Comparison of ENCODE assay signal across 8 cellular contexts in the genomic region with DNA sequence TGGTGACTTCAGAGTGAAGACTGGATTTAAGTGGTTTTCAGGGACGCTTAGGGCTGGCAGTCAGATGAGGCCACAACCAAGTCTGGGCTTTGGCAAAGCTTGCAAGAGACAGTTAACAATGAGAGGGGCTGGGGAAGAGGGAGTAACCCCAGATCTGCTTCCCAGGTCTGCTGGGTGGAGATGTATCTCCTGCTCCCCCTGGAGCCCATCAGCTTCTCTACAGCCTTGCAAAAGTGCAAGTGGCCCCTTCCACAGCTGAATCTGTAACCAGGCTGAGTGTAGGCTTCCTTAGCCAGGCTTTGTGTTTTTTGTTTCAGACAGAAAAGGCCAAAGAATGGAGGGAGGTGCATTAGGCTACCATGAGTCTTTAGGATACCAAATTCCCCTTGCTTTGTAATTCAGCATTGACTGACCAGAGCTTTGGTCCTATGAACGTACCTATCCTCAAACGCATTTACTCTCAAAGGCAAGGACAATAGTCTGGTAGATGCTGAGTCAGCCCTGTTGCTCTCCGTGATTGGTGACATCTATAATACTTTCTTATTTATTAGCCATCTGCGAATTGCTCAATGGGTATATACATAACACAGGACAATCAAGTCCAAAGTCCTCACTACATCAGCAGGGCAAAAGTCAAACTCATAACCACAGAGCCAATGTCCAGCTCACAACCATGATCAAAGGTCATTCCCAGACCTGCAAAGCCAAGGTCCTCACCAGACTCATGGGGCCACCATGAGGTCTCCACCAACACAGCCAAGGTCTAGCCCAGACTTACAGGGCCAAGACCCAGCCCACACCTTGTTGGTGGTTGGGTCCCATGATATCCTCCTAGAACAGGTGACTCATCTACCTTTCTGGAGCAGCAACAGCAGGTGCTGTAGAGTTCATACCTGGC.
DNase-seq lines count a peak whose midpoint lies in the region; ATAC-seq and TF ChIP-seq lines count a peak whose summit lies in the region.

No MANE protein-coding gene starts in this region.

- no peaks in the 10 kb centered on the region for H3K4me1 ChIP-seq in DOHH2 (ENCODE audit: control insufficient read depth, low read length)

- TF ChIP-seq RAD21 in Ishikawa (IDR thresholded peaks at IDR 0.05; ENCODE audit: low read depth), result peak; percentile 58

- no peaks in the 10 kb centered on the region for H4K20me1 ChIP-seq in DOHH2 (ENCODE audit: control insufficient read depth, insufficient read depth, low read depth, low read length)

- no peaks in the 10 kb centered on the region for H3K9me2 ChIP-seq in DOHH2 (replicated peaks; ENCODE audit: control insufficient read depth, low read length)

- H3K4me3 ChIP-seq in DOHH2 (ENCODE audit: low read length), result no peak overlapping the region

- H3K9me3 ChIP-seq in DOHH2 (ENCODE audit: control insufficient read depth, insufficient read depth, low read length), result no peaks in the 10 kb centered on the region

- H3K4me2 ChIP-seq in DOHH2 (ENCODE audit: low read length), result no peak overlapping the region

- peak; percentile 48 for DNase-seq in activated CD8-positive, alpha-beta memory T cell treated with anti-CD3 and anti-CD28 coated beads, Interleukin-2, amount 50 U/mL, for 48 hours
- DNase-seq in kidney glomerular epithelial cell (lab: John Stamatoyannopoulos, UW) (peak; percentile 3), NK-92 (lab: John Stamatoyannopoulos, UW; ENCODE audit: unreplicated experiment) (no peak), OCI-M2 (lab: John Stamatoyannopoulos, UW; ENCODE audit: unreplicated experiment) (no peak)

- H3F3A ChIP-seq in DOHH2 (ENCODE audit: control insufficient read depth, insufficient read depth), result no peaks in the 10 kb centered on the region

- no peaks in the 10 kb centered on the region for H3K36me3 ChIP-seq in DOHH2 (ENCODE audit: control insufficient read depth, low read length)

- peaks cover 4% of the 10 kb centered on the region; the same call in 1 of the 2 replicates for H3K27me3 ChIP-seq in DOHH2 (ENCODE audit: control insufficient read depth, low read length)

- no peaks in the 10 kb centered on the region for H3K79me2 ChIP-seq in DOHH2 (ENCODE audit: control insufficient read depth, low read length)

- peak; percentile 54 for TF ChIP-seq CTCF in DOHH2 (IDR thresholded peaks at IDR 0.05; ENCODE audit: low read depth, low read length, poor library complexity, severe bottlenecking)

- ATAC-seq in HG03159 (IDR thresholded peaks at IDR 0.05; ENCODE audit: unreplicated experiment), result no peak
- no peak for ATAC-seq in GM21786 (IDR thresholded peaks at IDR 0.05; ENCODE audit: unreplicated experiment)

- no peak for TF ChIP-seq EP300 in Ishikawa (IDR thresholded peaks at IDR 0.05; ENCODE audit: borderline replicate concordance)

- H3K27ac ChIP-seq in DOHH2 (ENCODE audit: low read depth, low read length), result no peak overlapping the region

TF ChIP-seq in Ishikawa, 13 proteins besides CTCF, POLR2A, EP300 and RAD21:
- TF ChIP-seq ZBTB7A (IDR thresholded peaks at IDR 0.05; ENCODE audit: low read depth) (no peak), YY1 (IDR thresholded peaks at IDR 0.05; ENCODE audit: low read depth) (no peak), NFIC (IDR thresholded peaks at IDR 0.05) (no peak), TCF12 (IDR thresholded peaks at IDR 0.05; ENCODE audit: low read depth) (no peak), CREB1 (IDR thresholded peaks at IDR 0.05; ENCODE audit: low read depth) (no peak), CEBPB (IDR thresholded peaks at IDR 0.05) (no peak), TEAD4 (IDR thresholded peaks at IDR 0.05) (no peak), TAF1 (IDR thresholded peaks at IDR 0.05; ENCODE audit: low read depth) (no peak), EGR1 (IDR thresholded peaks at IDR 0.05) (no peak), FOXM1 (IDR thresholded peaks at IDR 0.05; ENCODE audit: borderline replicate concordance, low read depth) (no peak)
- TF ChIP-seq, protein P1, sequence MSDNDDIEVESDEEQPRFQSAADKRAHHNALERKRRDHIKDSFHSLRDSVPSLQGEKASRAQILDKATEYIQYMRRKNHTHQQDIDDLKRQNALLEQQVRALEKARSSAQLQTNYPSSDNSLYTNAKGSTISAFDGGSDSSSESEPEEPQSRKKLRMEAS (IDR thresholded peaks at IDR 0.05), result no peak
- TF ChIP-seq, protein P2, sequence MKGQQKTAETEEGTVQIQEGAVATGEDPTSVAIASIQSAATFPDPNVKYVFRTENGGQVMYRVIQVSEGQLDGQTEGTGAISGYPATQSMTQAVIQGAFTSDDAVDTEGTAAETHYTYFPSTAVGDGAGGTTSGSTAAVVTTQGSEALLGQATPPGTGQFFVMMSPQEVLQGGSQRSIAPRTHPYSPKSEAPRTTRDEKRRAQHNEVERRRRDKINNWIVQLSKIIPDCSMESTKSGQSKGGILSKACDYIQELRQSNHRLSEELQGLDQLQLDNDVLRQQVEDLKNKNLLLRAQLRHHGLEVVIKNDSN (IDR thresholded peaks at IDR 0.05), result no peak
- TF ChIP-seq, protein P3, sequence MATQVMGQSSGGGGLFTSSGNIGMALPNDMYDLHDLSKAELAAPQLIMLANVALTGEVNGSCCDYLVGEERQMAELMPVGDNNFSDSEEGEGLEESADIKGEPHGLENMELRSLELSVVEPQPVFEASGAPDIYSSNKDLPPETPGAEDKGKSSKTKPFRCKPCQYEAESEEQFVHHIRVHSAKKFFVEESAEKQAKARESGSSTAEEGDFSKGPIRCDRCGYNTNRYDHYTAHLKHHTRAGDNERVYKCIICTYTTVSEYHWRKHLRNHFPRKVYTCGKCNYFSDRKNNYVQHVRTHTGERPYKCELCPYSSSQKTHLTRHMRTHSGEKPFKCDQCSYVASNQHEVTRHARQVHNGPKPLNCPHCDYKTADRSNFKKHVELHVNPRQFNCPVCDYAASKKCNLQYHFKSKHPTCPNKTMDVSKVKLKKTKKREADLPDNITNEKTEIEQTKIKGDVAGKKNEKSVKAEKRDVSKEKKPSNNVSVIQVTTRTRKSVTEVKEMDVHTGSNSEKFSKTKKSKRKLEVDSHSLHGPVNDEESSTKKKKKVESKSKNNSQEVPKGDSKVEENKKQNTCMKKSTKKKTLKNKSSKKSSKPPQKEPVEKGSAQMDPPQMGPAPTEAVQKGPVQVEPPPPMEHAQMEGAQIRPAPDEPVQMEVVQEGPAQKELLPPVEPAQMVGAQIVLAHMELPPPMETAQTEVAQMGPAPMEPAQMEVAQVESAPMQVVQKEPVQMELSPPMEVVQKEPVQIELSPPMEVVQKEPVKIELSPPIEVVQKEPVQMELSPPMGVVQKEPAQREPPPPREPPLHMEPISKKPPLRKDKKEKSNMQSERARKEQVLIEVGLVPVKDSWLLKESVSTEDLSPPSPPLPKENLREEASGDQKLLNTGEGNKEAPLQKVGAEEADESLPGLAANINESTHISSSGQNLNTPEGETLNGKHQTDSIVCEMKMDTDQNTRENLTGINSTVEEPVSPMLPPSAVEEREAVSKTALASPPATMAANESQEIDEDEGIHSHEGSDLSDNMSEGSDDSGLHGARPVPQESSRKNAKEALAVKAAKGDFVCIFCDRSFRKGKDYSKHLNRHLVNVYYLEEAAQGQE (IDR thresholded peaks at IDR 0.05; ENCODE audit: low read depth), result no peak
TF ChIP-seq in Ishikawa: peak in this region for 0.

Comparison
In these comparisons a context has a peak if more than half of its experiments do, and no peak if none do; other contexts are left out.
1. DNase-seq: peak in activated CD8-positive, alpha-beta memory T cell treated with anti-CD3 and anti-CD28 coated beads, Interleukin-2, amount 50 U/mL, for 48 hours (single experiment) and kidney glomerular epithelial cell (single experiment); none in NK-92 (single experiment) and OCI-M2 (single experiment).